ENCODE assay signal across 24 cellular contexts in genomic region chr3:79040701-79041100, GRCh38.
DNase-seq lines count a peak whose midpoint lies in the region; ATAC-seq and TF ChIP-seq lines count a peak whose summit lies in the region.
"Had no signal": no experiment of that assay in that cellular context is flagged by ENCODE, and none has a peak within 500 bp of the region (broad histone marks: within the 10 kb centered on the region; RNA-seq: fewer than 3 reads in every experiment).

No MANE protein-coding gene starts in this region.

- H3K27me3 Mint-ChIP-seq in MCF 10A (ENCODE audit: insufficient read depth, unreplicated experiment) = no peaks in the 10 kb centered on the region
- H3K27me3 Mint-ChIP-seq: activated CD4-positive, alpha-beta memory T cell treated with anti-CD3 and anti-CD28 coated beads for 36 hours; stimulated activated naive B cell treated with anti-CD40 and anti-IgM and Interleukin-4, amounts not matched to agents 10 μg/mL and 1 μg/mL and 100 μg/mL, for 72 hours had no signal

- H4K20me1 ChIP-seq in Karpas-422 (ENCODE audit: insufficient read depth, low read depth, low read length) = no peaks in the 10 kb centered on the region

- no peak for TF ChIP-seq POLR2A in breast epithelium (IDR thresholded peaks at IDR 0.05)

- DNase-seq in MCF 10A (ENCODE audit: unreplicated experiment) (peak; percentile 86), breast epithelium (ENCODE audit: low spot score in 2 of 2) (no peak), amniotic epithelial cell (ENCODE audit: low read depth) (peak; percentile 88), fibroblast of villous mesenchyme (ENCODE audit: low read depth) (peak; percentile 73), caudate nucleus (lab: John Stamatoyannopoulos, UW) (no peak), WERI-Rb-1 (no peak), Karpas-422 (no peak)
- DNase-seq: activated CD4-positive, alpha-beta memory T cell treated with anti-CD3 and anti-CD28 coated beads for 36 hours; body of pancreas; Caco-2; effector memory CD4-positive, alpha-beta T cell; hippocampal formation; left ventricle myocardium inferior; NCI-H187 treated with DMSO at 0.1 percent for 48 hours; NCI-H526 treated with DMSO at 0.1 percent for 48 hours; nephron progenitor cell; right cardiac atrium; Right ventricle myocardium superior; stimulated activated naive B cell treated with anti-CD40 and anti-IgM and Interleukin-4, amounts not matched to agents 10 μg/mL and 1 μg/mL and 100 μg/mL, for 72 hours; T-helper 9 cell had no signal

- H3K4me3 ChIP-seq in breast epithelium (no peak overlapping the region), fibroblast of villous mesenchyme (ENCODE audit: low read depth, low read length) (no peak overlapping the region), WERI-Rb-1 (ENCODE audit: low read depth, low read length) (no peak overlapping the region), Karpas-422 (ENCODE audit: low read length) (no peak overlapping the region)
- H3K4me3 ChIP-seq: body of pancreas, GM23338, left ventricle myocardium inferior had no signal

- H3K36me3 Mint-ChIP-seq in MCF 10A (ENCODE audit: insufficient read depth, unreplicated experiment) = no peaks in the 10 kb centered on the region
- H3K36me3 Mint-ChIP-seq: activated CD4-positive, alpha-beta memory T cell treated with anti-CD3 and anti-CD28 coated beads for 36 hours; stimulated activated naive B cell treated with anti-CD40 and anti-IgM and Interleukin-4, amounts not matched to agents 10 μg/mL and 1 μg/mL and 100 μg/mL, for 72 hours had no signal

- POLR2A ChIA-PET in MCF 10A (lab: Yijun Ruan, JAX) = no interaction called here

- H3K9me3 ChIP-seq in breast epithelium (no peaks in the 10 kb centered on the region), WERI-Rb-1 (ENCODE audit: severe bottlenecking) (no peaks in the 10 kb centered on the region), Karpas-422 (ENCODE audit: low read length) (no peaks in the 10 kb centered on the region)
- H3K9me3 ChIP-seq: body of pancreas, Caco-2, left ventricle myocardium inferior had no signal

- H3K79me2 ChIP-seq in Karpas-422 (ENCODE audit: low read length) = no peaks in the 10 kb centered on the region

- CTCF ChIA-PET in MCF 10A (lab: Yijun Ruan, JAX) = interaction anchor here (0.6 to 1.2 kb wide), 2 partner anchors 22 to 384 kb away, joined by 4 read pairs; no protein-coding TSS in a partner anchor

- no peak overlapping the region for H3K4me3 Mint-ChIP-seq in MCF 10A (ENCODE audit: unreplicated experiment)
- H3K4me3 Mint-ChIP-seq: activated CD4-positive, alpha-beta memory T cell treated with anti-CD3 and anti-CD28 coated beads for 36 hours; GM23338; nephron progenitor cell; stimulated activated naive B cell treated with anti-CD40 and anti-IgM and Interleukin-4, amounts not matched to agents 10 μg/mL and 1 μg/mL and 100 μg/mL, for 72 hours had no signal

- H3K27me3 ChIP-seq in breast epithelium = no peaks in the 10 kb centered on the region
- H3K27me3 ChIP-seq in WERI-Rb-1 (ENCODE audit: insufficient read depth, low read depth, severe bottlenecking) = no peaks in the 10 kb centered on the region
- H3K27me3 ChIP-seq in Karpas-422 (ENCODE audit: low read length) = no peaks in the 10 kb centered on the region
- H3K27me3 ChIP-seq: body of pancreas had no signal

- peaks cover 18% of the 10 kb centered on the region for H3K4me1 Mint-ChIP-seq in MCF 10A (ENCODE audit: insufficient read depth, unreplicated experiment)
- H3K4me1 Mint-ChIP-seq: nephron progenitor cell; stimulated activated naive B cell treated with anti-CD40 and anti-IgM and Interleukin-4, amounts not matched to agents 10 μg/mL and 1 μg/mL and 100 μg/mL, for 72 hours had no signal

- no peak overlapping the region for H2AFZ ChIP-seq in Karpas-422 (ENCODE audit: low read length)
- H2AFZ ChIP-seq: GM23338 had no signal

- no peaks in the 10 kb centered on the region for H3K36me3 ChIP-seq in breast epithelium
- H3K36me3 ChIP-seq in WERI-Rb-1 = no peaks in the 10 kb centered on the region
- no peaks in the 10 kb centered on the region for H3K36me3 ChIP-seq in Karpas-422 (ENCODE audit: insufficient read depth, low read length)
- H3K36me3 ChIP-seq: left ventricle myocardium inferior had no signal

- H3K27ac ChIP-seq in breast epithelium (no peak overlapping the region), caudate nucleus (ENCODE audit: low read depth, low read length) (no peak overlapping the region), WERI-Rb-1 (no peak overlapping the region), Karpas-422 (ENCODE audit: low read length) (no peak overlapping the region)
- H3K27ac ChIP-seq: 22Rv1, body of pancreas, KMS-11, left ventricle myocardium inferior had no signal

- no TSS peak for BruUV-seq in MCF 10A (replicated peaks; lab: Mats Ljungman, UMichigan)

- H3K4me2 ChIP-seq in Karpas-422 (ENCODE audit: low read depth, low read length, poor library complexity, severe bottlenecking) = no peak overlapping the region
- H3K4me2 ChIP-seq: GM23338, KMS-11 had no signal

- H3K27ac Mint-ChIP-seq in MCF 10A (ENCODE audit: low read depth, unreplicated experiment) = peak overlapping the region; percentile 8
- H3K27ac Mint-ChIP-seq: activated CD4-positive, alpha-beta memory T cell treated with anti-CD3 and anti-CD28 coated beads for 36 hours; GM23338; nephron progenitor cell; stimulated activated naive B cell treated with anti-CD40 and anti-IgM and Interleukin-4, amounts not matched to agents 10 μg/mL and 1 μg/mL and 100 μg/mL, for 72 hours had no signal

- no peak overlapping the region for H3K9ac ChIP-seq in Karpas-422 (ENCODE audit: low read length)
- H3K9ac ChIP-seq: KMS-11 had no signal

- TF ChIP-seq CTCF in MCF 10A (IDR thresholded peaks at IDR 0.05; ENCODE audit: unreplicated experiment) (no peak), breast epithelium (IDR thresholded peaks at IDR 0.05) (no peak), fibroblast of villous mesenchyme (IDR thresholded peaks at IDR 0.05; ENCODE audit: insufficient read depth, low read depth, low read length) (no peak), WERI-Rb-1 (IDR thresholded peaks at IDR 0.05; ENCODE audit: low read depth, low read length) (no peak)

- H3K4me1 ChIP-seq in breast epithelium (no peaks in the 10 kb centered on the region), Karpas-422 (ENCODE audit: low read length) (no peaks in the 10 kb centered on the region)
- H3K4me1 ChIP-seq: body of pancreas, Caco-2, left ventricle myocardium inferior had no signal

- no peaks in the 10 kb centered on the region for H3K9me3 Mint-ChIP-seq in MCF 10A (ENCODE audit: unreplicated experiment)
- H3K9me3 Mint-ChIP-seq: GM23338; nephron progenitor cell; stimulated activated naive B cell treated with anti-CD40 and anti-IgM and Interleukin-4, amounts not matched to agents 10 μg/mL and 1 μg/mL and 100 μg/mL, for 72 hours had no signal

- intact Hi-C loops in MCF 10A (cut with micrococcal nuclease) (no loop called here), breast epithelium (cut with DNase I; ENCODE audit: low total_unique reads) (no loop called here)

- no peak for ATAC-seq in GM18517 (IDR thresholded peaks at IDR 0.05; ENCODE audit: unreplicated experiment)
- ATAC-seq: body of pancreas; GM23338; right cardiac atrium; stimulated activated naive B cell treated with anti-CD40 and anti-IgM and Interleukin-4, amounts not matched to agents 10 μg/mL and 1 μg/mL and 100 μg/mL, for 72 hours had no signal

- no peaks in the 10 kb centered on the region for H3K9me2 ChIP-seq in Karpas-422 (replicated peaks; ENCODE audit: insufficient read depth, low read length)

Comparison
In these comparisons a context has a peak if more than half of its experiments do, and no peak if none do; other contexts are left out.
1. DNase-seq: peak in MCF 10A (single experiment), amniotic epithelial cell (single experiment) and fibroblast of villous mesenchyme (single experiment); none in breast epithelium (0 of 2), caudate nucleus (0 of 61), WERI-Rb-1 (single experiment) and Karpas-422 (single experiment).